1 cellular context compared by ENCODE assay signal in genomic region chrX:103124284-103124683, GRCh38.
TF ChIP-seq lines count a peak whose summit lies in the region.

No MANE protein-coding gene starts in this region.

TF ChIP-seq in K562, 482 proteins besides CTCF, POLR2A, EP300 and RAD21 (continued from another document):
- TF ChIP-seq, protein P1, sequence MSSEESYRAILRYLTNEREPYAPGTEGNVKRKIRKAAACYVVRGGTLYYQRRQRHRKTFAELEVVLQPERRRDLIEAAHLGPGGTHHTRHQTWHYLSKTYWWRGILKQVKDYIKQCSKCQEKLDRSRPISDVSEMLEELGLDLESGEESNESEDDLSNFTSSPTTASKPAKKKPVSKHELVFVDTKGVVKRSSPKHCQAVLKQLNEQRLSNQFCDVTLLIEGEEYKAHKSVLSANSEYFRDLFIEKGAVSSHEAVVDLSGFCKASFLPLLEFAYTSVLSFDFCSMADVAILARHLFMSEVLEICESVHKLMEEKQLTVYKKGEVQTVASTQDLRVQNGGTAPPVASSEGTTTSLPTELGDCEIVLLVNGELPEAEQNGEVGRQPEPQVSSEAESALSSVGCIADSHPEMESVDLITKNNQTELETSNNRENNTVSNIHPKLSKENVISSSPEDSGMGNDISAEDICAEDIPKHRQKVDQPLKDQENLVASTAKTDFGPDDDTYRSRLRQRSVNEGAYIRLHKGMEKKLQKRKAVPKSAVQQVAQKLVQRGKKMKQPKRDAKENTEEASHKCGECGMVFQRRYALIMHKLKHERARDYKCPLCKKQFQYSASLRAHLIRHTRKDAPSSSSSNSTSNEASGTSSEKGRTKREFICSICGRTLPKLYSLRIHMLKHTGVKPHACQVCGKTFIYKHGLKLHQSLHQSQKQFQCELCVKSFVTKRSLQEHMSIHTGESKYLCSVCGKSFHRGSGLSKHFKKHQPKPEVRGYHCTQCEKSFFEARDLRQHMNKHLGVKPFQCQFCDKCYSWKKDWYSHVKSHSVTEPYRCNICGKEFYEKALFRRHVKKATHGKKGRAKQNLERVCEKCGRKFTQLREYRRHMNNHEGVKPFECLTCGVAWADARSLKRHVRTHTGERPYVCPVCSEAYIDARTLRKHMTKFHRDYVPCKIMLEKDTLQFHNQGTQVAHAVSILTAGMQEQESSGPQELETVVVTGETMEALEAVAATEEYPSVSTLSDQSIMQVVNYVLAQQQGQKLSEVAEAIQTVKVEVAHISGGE (CRISPR knock-in tag; IDR thresholded peaks at IDR 0.05) = 0 out of 6 replicates have a peak, but pooled peaks of 1 of the 3 experiments have one; percentile 28
- TF ChIP-seq NR2C1 (IDR thresholded peaks at IDR 0.05) (no peak), NR2C1 (tag; IDR thresholded peaks at IDR 0.05) (peak; percentile 54), SMARCA4 (IDR thresholded peaks at IDR 0.05) (peak; percentile 90), ZNF766 (CRISPR knock-in tag; conservative IDR thresholded peaks at IDR 0.05) (peak; percentile 76), TRIM24 (IDR thresholded peaks at IDR 0.05) (peak; percentile 87 to 94), E2F6 (IDR thresholded peaks at IDR 0.05; ENCODE audit: borderline replicate concordance in 1 of 2, extremely low read depth in 1 of 2, insufficient read depth in 1 of 2, insufficient read length in 1 of 2, low read depth in 1 of 2, low read length in 1 of 2, poor library complexity in 1 of 2, severe bottlenecking in 1 of 2) (peak; percentile 39 to 47), CBFA2T2 (conservative IDR thresholded peaks at IDR 0.05) (peak; percentile 96), PURB (CRISPR knock-in tag; IDR thresholded peaks at IDR 0.05; ENCODE audit: low read depth) (no peak), HDAC1 (IDR thresholded peaks at IDR 0.05) (0 out of 4 replicates have a peak, but pooled peaks of 1 of the 2 experiments have one; percentile 54), RBM17 (IDR thresholded peaks at IDR 0.05; ENCODE audit: borderline replicate concordance, low read depth, low read length) (no peak), ZNF316 (IDR thresholded peaks at IDR 0.05) (no peak), MCM2 (IDR thresholded peaks at IDR 0.05; ENCODE audit: low read depth) (no peak), YY1 (IDR thresholded peaks at IDR 0.05; ENCODE audit: borderline replicate concordance in 1 of 3, control insufficient read depth in 1 of 3, extremely low read depth in 1 of 3, insufficient read depth in 3 of 3, insufficient read length in 1 of 3, insufficient replicate concordance in 2 of 3, low read depth in 1 of 3, low read length in 2 of 3) (no peak), ATF7 (IDR thresholded peaks at IDR 0.05) (0 out of 2 replicates have a peak, but pooled peaks have one; percentile 51), AFF1 (IDR thresholded peaks at IDR 0.05; ENCODE audit: low read depth in 1 of 2, partially characterized antibody in 2 of 2) (peak in 1 of 2 experiments; percentile 59), ZNF175 (CRISPR knock-in tag; IDR thresholded peaks at IDR 0.05; ENCODE audit: low read depth) (0 out of 2 replicates have a peak, but pooled peaks have one; percentile 28), CBX5 (IDR thresholded peaks at IDR 0.05; ENCODE audit: borderline replicate concordance, low read depth) (no peak), ILF3 (IDR thresholded peaks at IDR 0.05; ENCODE audit: borderline replicate concordance) (no peak), RCOR1 (IDR thresholded peaks at IDR 0.05; ENCODE audit: borderline replicate concordance in 1 of 2, low read depth in 2 of 2, low read length in 2 of 2) (peak in 1 of 2 experiments; percentile 75; a peak in 3 of 4 replicates), CBX1 (IDR thresholded peaks at IDR 0.05; ENCODE audit: low read depth) (no peak), KDM2B (CRISPR knock-in tag; IDR thresholded peaks at IDR 0.05) (no peak), CTBP1 (IDR thresholded peaks at IDR 0.05; ENCODE audit: borderline replicate concordance) (peak; percentile 63; the same call in 1 of the 2 replicates), COPS2 (conservative IDR thresholded peaks at IDR 0.05) (no peak), SOX6 (IDR thresholded peaks at IDR 0.05) (peak; percentile 92)
- TF ChIP-seq, protein P2, sequence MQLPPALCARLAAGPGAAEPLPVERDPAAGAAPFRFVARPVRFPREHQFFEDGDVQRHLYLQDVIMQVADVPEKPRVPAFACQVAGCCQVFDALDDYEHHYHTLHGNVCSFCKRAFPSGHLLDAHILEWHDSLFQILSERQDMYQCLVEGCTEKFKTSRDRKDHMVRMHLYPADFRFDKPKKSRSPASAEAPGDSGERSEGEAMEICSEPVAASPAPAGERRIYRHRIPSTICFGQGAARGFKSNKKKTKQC (CRISPR knock-in tag; IDR thresholded peaks at IDR 0.05) = no peak
TF ChIP-seq in K562: peak in this region for 76.
